ENCODE assay signal across 16 cellular contexts in genomic region chr10:81961451-81962184, GRCh38.
A peak's percentile ranks its signal among the peaks of the same experiment; 100 is the strongest.
DNase-seq lines count a peak whose midpoint lies in the region; ATAC-seq and TF ChIP-seq lines count a peak whose summit lies in the region.
"Had no signal": no experiment of that assay in that cellular context is flagged by ENCODE, and none has a peak within 500 bp of the region (broad histone marks: within the 10 kb centered on the region; RNA-seq: fewer than 3 reads in every experiment).

No MANE protein-coding gene starts in this region.

- peak overlapping the region; percentile 50 for H3K27ac Mint-ChIP-seq in endothelial cell (ENCODE audit: unreplicated experiment)
- H3K27ac Mint-ChIP-seq in activated CD8-positive, alpha-beta T cell treated with anti-CD3 and anti-CD28 coated beads for 36 hours: no peak overlapping the region
- H3K27ac Mint-ChIP-seq: B cell; CD4-positive, alpha-beta T cell; CD8-positive, alpha-beta T cell had no signal

- peak; percentile 6 for DNase-seq in choroid plexus epithelial cell (ENCODE audit: low read depth)
- no peak for DNase-seq in endothelial cell (ENCODE audit: low spot score)
- DNase-seq in kidney glomerular epithelial cell (lab: John Stamatoyannopoulos, UW): peak; percentile 3
- DNase-seq in NCI-H2029 treated with DMSO at 0.1 percent for 48 hours (lab: John Stamatoyannopoulos, UW): no peak
- DNase-seq in activated CD8-positive, alpha-beta T cell treated with anti-CD3 and anti-CD28 coated beads for 36 hours: no peak
- DNase-seq: AML-193; Caco-2; Calu3; CD4-positive, alpha-beta T cell; CD8-positive, alpha-beta T cell; DMS79 treated with DMSO at 0.1 percent for 48 hours; GF-D8 had no signal

- POLR2A ChIA-PET in activated CD8-positive, alpha-beta T cell treated with anti-CD3 and anti-CD28 coated beads for 36 hours (lab: Charles Lee): no interaction called here

- no peak overlapping the region for H3K4me3 Mint-ChIP-seq in endothelial cell (ENCODE audit: unreplicated experiment)
- no peak overlapping the region for H3K4me3 Mint-ChIP-seq in activated CD8-positive, alpha-beta T cell treated with anti-CD3 and anti-CD28 coated beads for 36 hours
- H3K4me3 Mint-ChIP-seq: B cell; CD4-positive, alpha-beta T cell; CD8-positive, alpha-beta T cell had no signal

- peaks cover 24% of the 10 kb centered on the region for H3K4me1 Mint-ChIP-seq in endothelial cell (ENCODE audit: unreplicated experiment)
- H3K4me1 Mint-ChIP-seq in activated CD8-positive, alpha-beta T cell treated with anti-CD3 and anti-CD28 coated beads for 36 hours (ENCODE audit: low read depth): no peaks in the 10 kb centered on the region
- H3K4me1 Mint-ChIP-seq: B cell had no signal

- no peak for ATAC-seq in GM18517 (IDR thresholded peaks at IDR 0.05; ENCODE audit: unreplicated experiment)
- no peak for ATAC-seq in activated CD8-positive, alpha-beta T cell treated with anti-CD3 and anti-CD28 coated beads for 36 hours
- ATAC-seq: A549; CD8-positive, alpha-beta T cell had no signal

- H3K9me3 Mint-ChIP-seq in endothelial cell (ENCODE audit: unreplicated experiment): no peaks in the 10 kb centered on the region
- H3K9me3 Mint-ChIP-seq in activated CD8-positive, alpha-beta T cell treated with anti-CD3 and anti-CD28 coated beads for 36 hours: no peaks in the 10 kb centered on the region

- H3K4me3 ChIP-seq in choroid plexus epithelial cell (ENCODE audit: low read depth, low read length): no peak overlapping the region
- H3K4me3 ChIP-seq: A549; BLaER1 treated with 17β-estradiol and CSF1 and Interleukin-3, amounts not matched to agents 10 nM and 100 nM had no signal

- H3K36me3 Mint-ChIP-seq in endothelial cell (ENCODE audit: low read depth, unreplicated experiment): no peaks in the 10 kb centered on the region
- no peaks in the 10 kb centered on the region for H3K36me3 Mint-ChIP-seq in activated CD8-positive, alpha-beta T cell treated with anti-CD3 and anti-CD28 coated beads for 36 hours (ENCODE audit: low read depth)
- H3K36me3 Mint-ChIP-seq: CD8-positive, alpha-beta T cell had no signal

- intact Hi-C loops in activated CD8-positive, alpha-beta T cell treated with anti-CD3 and anti-CD28 coated beads for 36 hours (cut with micrococcal nuclease): no loop called here

- TF ChIP-seq CTCF in choroid plexus epithelial cell (conservative IDR thresholded peaks at IDR 0.05; ENCODE audit: low read depth, low read length) (no peak), endothelial cell (IDR thresholded peaks at IDR 0.05; ENCODE audit: unreplicated experiment) (no peak)
- TF ChIP-seq CTCF in activated CD8-positive, alpha-beta T cell treated with anti-CD3 and anti-CD28 coated beads for 36 hours (IDR thresholded peaks at IDR 0.05): no peak

- CTCF ChIA-PET in activated CD8-positive, alpha-beta T cell treated with anti-CD3 and anti-CD28 coated beads for 36 hours (lab: Charles Lee): no interaction called here

- no peaks in the 10 kb centered on the region for H3K27me3 Mint-ChIP-seq in endothelial cell (ENCODE audit: unreplicated experiment)
- no peaks in the 10 kb centered on the region for H3K27me3 Mint-ChIP-seq in activated CD8-positive, alpha-beta T cell treated with anti-CD3 and anti-CD28 coated beads for 36 hours
- H3K27me3 Mint-ChIP-seq: B cell; CD4-positive, alpha-beta T cell had no signal

Comparison
In these comparisons a context has a peak if more than half of its experiments do, and no peak if none do; other contexts are left out.
1. DNase-seq: peak in choroid plexus epithelial cell (single experiment) and kidney glomerular epithelial cell (single experiment); none in endothelial cell (single experiment), NCI-H2029 treated with DMSO at 0.1 percent for 48 hours (single experiment) and activated CD8-positive, alpha-beta T cell treated with anti-CD3 and anti-CD28 coated beads for 36 hours (single experiment).